Comparison of ENCODE assay signal across 20 cellular contexts in genomic region chr16:9035986-9036385, GRCh38.
"Had no signal": no experiment of that assay in that cellular context is flagged by ENCODE, and none has a peak within 500 bp of the region (broad histone marks: within the 10 kb centered on the region; RNA-seq: fewer than 3 reads in every experiment).

No MANE protein-coding gene starts in this region.

- H3K36me3 ChIP-seq: esophagus muscularis mucosa, gastrocnemius medialis, heart right ventricle, left lung, lower lobe of right lung had no signal

- H3K27ac Mint-ChIP-seq: mesothelial cell of epicardium, naive B cell had no signal

- DNase-seq: dermis blood vessel endothelial cell; dorsolateral prefrontal cortex; effector CD4-positive, alpha-beta T cell; effector memory CD4-positive, alpha-beta T cell; gastrocnemius medialis; glutamatergic neuron; head of caudate nucleus; heart right ventricle; hippocampal formation; left cardiac atrium; left lung; left ventricle myocardium superior; lower lobe of right lung; mesenchymal stem cell; mucosa of descending colon; naive B cell had no signal

- H3K9me3 ChIP-seq: esophagus muscularis mucosa, gastrocnemius medialis, heart right ventricle, left lung, lower lobe of right lung, mucosa of descending colon had no signal

- ATAC-seq: foreskin keratinocyte, gastrocnemius medialis, heart right ventricle, left cardiac atrium, left lung, left ventricle myocardium superior, lower lobe of right lung, mucosa of descending colon had no signal

- H3K27ac ChIP-seq: coronary artery, dorsolateral prefrontal cortex, esophagus muscularis mucosa, foreskin keratinocyte, gastrocnemius medialis, heart right ventricle, left lung, lower lobe of right lung had no signal

- H3K9me3 Mint-ChIP-seq: mesothelial cell of epicardium had no signal

- H3K4me1 ChIP-seq: esophagus muscularis mucosa, foreskin keratinocyte, gastrocnemius medialis, heart right ventricle, left lung, lower lobe of right lung had no signal

- H3K4me3 ChIP-seq: coronary artery, dorsolateral prefrontal cortex, esophagus muscularis mucosa, gastrocnemius medialis, heart right ventricle, left lung, lower lobe of right lung, mucosa of descending colon had no signal

- H3K27me3 ChIP-seq: esophagus muscularis mucosa, foreskin keratinocyte, gastrocnemius medialis, heart right ventricle, left lung had no signal

- H3K36me3 Mint-ChIP-seq: mesothelial cell of epicardium, naive B cell had no signal

- H3K4me3 Mint-ChIP-seq: mesothelial cell of epicardium, naive B cell had no signal

- H3K4me1 Mint-ChIP-seq: mesothelial cell of epicardium had no signal
